Comparison of ENCODE assay signal across 10 cellular contexts in the genomic region with DNA sequence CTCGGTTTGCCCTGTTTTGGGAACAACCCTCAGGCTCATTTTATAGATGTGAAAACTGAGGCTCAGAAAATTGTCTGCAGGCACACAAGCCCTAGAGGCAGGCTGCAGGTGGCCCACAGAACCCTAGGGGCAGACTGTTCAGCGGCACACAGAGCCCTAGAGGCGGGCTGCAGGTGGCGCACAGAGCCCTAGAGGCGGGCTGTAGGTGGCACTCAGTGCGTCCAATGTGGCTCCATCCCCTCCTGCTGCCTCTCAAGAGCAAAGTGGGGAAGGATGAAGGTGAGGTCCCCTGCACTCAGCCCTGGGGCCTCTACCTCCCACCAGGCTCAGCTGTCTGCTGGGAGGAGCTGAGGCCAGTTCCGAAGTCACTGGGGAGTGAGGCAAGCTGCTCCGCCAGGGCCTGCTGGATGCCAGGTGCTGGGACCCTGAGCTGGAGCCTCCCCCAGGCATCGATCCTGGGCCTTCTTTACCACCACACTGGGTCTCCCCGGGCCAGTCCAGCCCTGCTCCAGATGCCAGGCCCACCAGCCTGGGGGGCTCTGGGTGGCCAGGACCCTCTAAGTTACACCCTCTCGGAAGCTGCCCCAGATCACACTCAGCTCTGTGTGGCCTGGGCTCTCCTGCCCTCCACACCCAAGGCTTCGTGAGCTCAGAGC. TPM values are rescaled to one million over a fixed set of nuclear protein-coding genes. Genes with fewer than 3 reads are reported as not detected.
A peak's percentile ranks its signal among the peaks of the same experiment; 100 is the strongest.
DNase-seq lines count a peak whose midpoint lies in the region; ATAC-seq and TF ChIP-seq lines count a peak whose summit lies in the region.
"Had no signal": no experiment of that assay in that cellular context is flagged by ENCODE, and none has a peak within 500 bp of the region (broad histone marks: within the 10 kb centered on the region; RNA-seq: fewer than 3 reads in every experiment).

No MANE protein-coding gene starts in this region.

- WGBS in smooth muscle cell (ENCODE audit: low lambda C conversion rate): 70% methylated on average over 12 of the region's 12 CpGs

- no peaks in the 10 kb centered on the region for H3K79me2 ChIP-seq in smooth muscle cell (ENCODE audit: low read depth)

- peak; percentile 43 for ATAC-seq in GM21529 (IDR thresholded peaks at IDR 0.05; ENCODE audit: unreplicated experiment)
- peak; percentile 81 to 92 for ATAC-seq in activated T-cell treated with anti-CD3 and anti-CD28 coated beads, Interleukin-2, amount 50 U/mL, for 72 hours (replicated peaks in 1 of 2)

- no peaks in the 10 kb centered on the region for H3K27me3 ChIP-seq in smooth muscle cell (ENCODE audit: low read depth)

- H3K36me3 Mint-ChIP-seq in activated T-cell treated with anti-CD3 and anti-CD28 coated beads, Interleukin-2, amount 50 U/mL, for 72 hours (ENCODE audit: insufficient read depth in 2 of 2): no peaks in the 10 kb centered on the region
- H3K36me3 Mint-ChIP-seq in nephron progenitor cell (ENCODE audit: low read depth): no peaks in the 10 kb centered on the region

- H3K9me3 ChIP-seq in smooth muscle cell (replicated peaks; ENCODE audit: low read depth): no peaks in the 10 kb centered on the region

- H2AFZ ChIP-seq in smooth muscle cell (ENCODE audit: low read depth): no peak overlapping the region

- H3K4me1 ChIP-seq in smooth muscle cell (ENCODE audit: low read depth): no peaks in the 10 kb centered on the region

- H4K20me1 ChIP-seq in smooth muscle cell (ENCODE audit: low read depth): no peaks in the 10 kb centered on the region

- H3K27me3 Mint-ChIP-seq in activated T-cell treated with anti-CD3 and anti-CD28 coated beads, Interleukin-2, amount 50 U/mL, for 72 hours (ENCODE audit: low read depth): no peaks in the 10 kb centered on the region
- peaks cover 5% of the 10 kb centered on the region for H3K27me3 Mint-ChIP-seq in nephron progenitor cell (ENCODE audit: low read depth, poor library complexity)

- H3K27ac Mint-ChIP-seq in activated T-cell treated with anti-CD3 and anti-CD28 coated beads, Interleukin-2, amount 50 U/mL, for 72 hours: no peak overlapping the region
- H3K27ac Mint-ChIP-seq in nephron progenitor cell: no peak overlapping the region

- no peak overlapping the region for H3K4me3 Mint-ChIP-seq in activated T-cell treated with anti-CD3 and anti-CD28 coated beads, Interleukin-2, amount 50 U/mL, for 72 hours
- no peak overlapping the region for H3K4me3 Mint-ChIP-seq in nephron progenitor cell

- DNase-seq in Daoy (ENCODE audit: low read depth): peak; percentile 39
- peak; percentile 64 for DNase-seq in NCI-H510A treated with DMSO at 0.1 percent for 48 hours (lab: John Stamatoyannopoulos, UW)
- DNase-seq in activated T-cell treated with anti-CD3 and anti-CD28 coated beads, Interleukin-2, amount 50 U/mL, for 72 hours: peak; percentile 53 to 72
- DNase-seq in nephron progenitor cell: no peak
- no peak for DNase-seq in smooth muscle cell (lab: John Stamatoyannopoulos, UW; ENCODE audit: unreplicated experiment)
- DNase-seq in medulla oblongata (ENCODE audit: extremely low spot score): no peak
- DNase-seq in AG08396 (ENCODE audit: low spot score): no peak

- H3F3A ChIP-seq in smooth muscle cell (ENCODE audit: low read depth): no peaks in the 10 kb centered on the region

- H3K4me1 Mint-ChIP-seq in activated T-cell treated with anti-CD3 and anti-CD28 coated beads, Interleukin-2, amount 50 U/mL, for 72 hours (ENCODE audit: low read depth): peaks cover 30% of the 10 kb centered on the region
- H3K4me1 Mint-ChIP-seq in nephron progenitor cell: peaks cover 21% of the 10 kb centered on the region

- no peak overlapping the region for H3K4me3 ChIP-seq in smooth muscle cell

- H3K36me3 ChIP-seq in smooth muscle cell (ENCODE audit: low read depth): no peaks in the 10 kb centered on the region

- no peak overlapping the region for H3K27ac ChIP-seq in smooth muscle cell (ENCODE audit: low read depth)

- H3K9me3 Mint-ChIP-seq in activated T-cell treated with anti-CD3 and anti-CD28 coated beads, Interleukin-2, amount 50 U/mL, for 72 hours: no peaks in the 10 kb centered on the region
- no peaks in the 10 kb centered on the region for H3K9me3 Mint-ChIP-seq in nephron progenitor cell

- H3K9ac ChIP-seq in smooth muscle cell (ENCODE audit: low read depth): no peak overlapping the region

- H3K4me2 ChIP-seq in smooth muscle cell: no peak overlapping the region

- TF ChIP-seq CTCF in nephron progenitor cell (IDR thresholded peaks at IDR 0.05) (peak; percentile 32), smooth muscle cell (IDR thresholded peaks at IDR 0.05; ENCODE audit: borderline replicate concordance, insufficient read depth, poor library complexity, severe bottlenecking) (no peak)

RNA-seq across cellular contexts. Expression of a gene that starts 2.3 kb away (rescaled TPM):
- not detected in 2 replicates for total RNA-seq in Daoy (2014; rRNA removed; shearing (Covaris generic))
- under 1 TPM; 0.30 to 0.31 TPM for total RNA-seq in activated T-cell treated with anti-CD3 and anti-CD28 coated beads, Interleukin-2, amount 50 U/mL, for 72 hours
- total RNA-seq in smooth muscle cell: not detected in 2 replicates
- not detected in 2 replicates for polyA plus RNA-seq in smooth muscle cell
- total RNA-seq: urinary bladder had no signal
- polyA plus RNA-seq: urinary bladder had no signal

RNA-seq across cellular contexts. Expression of a gene that starts 8.7 kb away (rescaled TPM):
- not detected in 2 replicates for total RNA-seq in Daoy (2014; rRNA removed; shearing (Covaris generic))
- total RNA-seq in activated T-cell treated with anti-CD3 and anti-CD28 coated beads, Interleukin-2, amount 50 U/mL, for 72 hours: not detected
- total RNA-seq in smooth muscle cell: not detected in 2 replicates
- not detected in 2 replicates for polyA plus RNA-seq in smooth muscle cell
- total RNA-seq: RPMI7951, urinary bladder had no signal
- polyA plus RNA-seq: urinary bladder had no signal

RNA-seq across cellular contexts. Expression of a gene that starts 18.5 kb away (rescaled TPM):
- total RNA-seq in Daoy (2014; rRNA removed; shearing (Covaris generic)): 5.8 and 9.1 TPM in 2 replicates
- 10 to 100 TPM; 19.6 to 24.6 TPM for total RNA-seq in activated T-cell treated with anti-CD3 and anti-CD28 coated beads, Interleukin-2, amount 50 U/mL, for 72 hours
- 0.67 and 9.2 TPM in 2 replicates for total RNA-seq in smooth muscle cell
- 15.6 and 17.6 TPM in 2 replicates for polyA plus RNA-seq in smooth muscle cell

RNA-seq across cellular contexts. Expression of a gene that starts 26.2 kb away (rescaled TPM):
- total RNA-seq in Daoy (2014; rRNA removed; shearing (Covaris generic)): 0.23 TPM in 1 of 2 replicates, not detected in the other
- not detected for total RNA-seq in activated T-cell treated with anti-CD3 and anti-CD28 coated beads, Interleukin-2, amount 50 U/mL, for 72 hours
- 2.6 and 5.0 TPM in 2 replicates for total RNA-seq in smooth muscle cell
- polyA plus RNA-seq in smooth muscle cell: 0.77 and 3.1 TPM in 2 replicates
- total RNA-seq: RPMI7951 had no signal

RNA-seq across cellular contexts. Expression of a gene that starts 41.5 kb away (rescaled TPM):
- total RNA-seq in Daoy (2014; rRNA removed; shearing (Covaris generic)): 218 and 229 TPM in 2 replicates
- 100 to 1,000 TPM; 220 to 244 TPM for total RNA-seq in activated T-cell treated with anti-CD3 and anti-CD28 coated beads, Interleukin-2, amount 50 U/mL, for 72 hours
- total RNA-seq in smooth muscle cell: 110 and 111 TPM in 2 replicates
- polyA plus RNA-seq in smooth muscle cell: 201 and 207 TPM in 2 replicates

Comparison
In these comparisons a context has a peak if more than half of its experiments do, and no peak if none do; other contexts are left out.
1. DNase-seq: peak in Daoy (single experiment), NCI-H510A treated with DMSO at 0.1 percent for 48 hours (single experiment) and activated T-cell treated with anti-CD3 and anti-CD28 coated beads, Interleukin-2, amount 50 U/mL, for 72 hours (2 of 2); none in nephron progenitor cell (single experiment), smooth muscle cell (single experiment), medulla oblongata (single experiment) and AG08396 (single experiment).